Comparison of ENCODE assay signal across 12 cellular contexts in the genomic region with DNA sequence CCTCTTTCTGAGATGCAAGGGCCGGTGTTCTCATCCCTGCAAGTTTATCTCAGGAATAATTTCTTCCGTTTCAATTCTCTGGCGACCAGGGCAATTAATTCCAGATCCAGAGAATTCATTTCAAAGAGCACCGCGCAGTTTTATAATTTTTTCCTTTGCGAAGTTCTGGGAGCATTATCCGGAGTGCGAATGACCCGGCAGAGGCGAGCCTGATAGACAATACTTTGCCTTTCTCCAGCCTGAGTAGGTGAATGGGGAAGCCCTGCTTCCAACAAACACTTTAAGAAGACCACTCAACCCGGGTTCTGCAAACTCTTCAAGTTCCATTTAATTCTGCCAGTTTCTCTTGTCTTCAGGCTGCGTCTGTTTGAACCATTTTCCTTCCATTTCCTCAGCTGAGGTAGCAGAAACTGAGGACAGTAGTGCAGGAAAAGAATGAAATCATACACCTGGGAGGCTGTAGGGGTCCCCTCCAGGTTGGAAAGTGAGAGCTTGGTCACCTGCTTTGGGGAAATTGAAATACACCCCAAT. TPM values are rescaled to one million over a fixed set of nuclear protein-coding genes. Genes with fewer than 3 reads are reported as not detected.
DNase-seq lines count a peak whose midpoint lies in the region; TF ChIP-seq lines count a peak whose summit lies in the region.
"Had no signal": no experiment of that assay in that cellular context is flagged by ENCODE, and none has a peak within 500 bp of the region (broad histone marks: within the 10 kb centered on the region; RNA-seq: fewer than 3 reads in every experiment).

No MANE protein-coding gene starts in this region.

- 8 to 9% (median 8%) methylated on average over 12 of the region's 12 CpGs for WGBS in stomach, 5 donors

- H3K4me3 ChIP-seq in HUES6 (ENCODE audit: low read depth, low read length) (peak overlapping the region; percentile 82), muscle layer of duodenum (ENCODE audit: low read depth in 1 of 2, low read length in 2 of 2) (peak overlapping the region; percentile 34 to 72), stomach (peak overlapping the region in 3 of 4 donors; percentile 40 to 58 (median 51))

- peaks cover 99% of the 10 kb centered on the region for H3K27me3 ChIP-seq in HUES6 (ENCODE audit: control insufficient read depth, insufficient read depth, low read length)
- H3K27me3 ChIP-seq in muscle layer of duodenum (ENCODE audit: low read depth, low read length): peaks cover 76% of the 10 kb centered on the region
- peaks cover 24 to 100% (median 88%) of the 10 kb centered on the region in 3 donors for H3K27me3 ChIP-seq in stomach

- H3K9me3 ChIP-seq in HUES6 (ENCODE audit: control insufficient read depth, insufficient read depth, low read depth, low read length) (no peaks in the 10 kb centered on the region), muscle layer of duodenum (ENCODE audit: control insufficient read depth in 1 of 2, low read length in 2 of 2) (peaks cover 0 to 8% of the 10 kb centered on the region in 2 donors), stomach (peaks cover 0 to 10% (median 0%) of the 10 kb centered on the region in 4 donors)
- H3K9me3 ChIP-seq: Caco-2, esophagus squamous epithelium had no signal

- no peaks in the 10 kb centered on the region for H3K36me3 ChIP-seq in HUES6 (ENCODE audit: control insufficient read depth, insufficient read depth, low read length)
- H3K36me3 ChIP-seq in muscle layer of duodenum (ENCODE audit: control insufficient read depth in 1 of 2, insufficient read depth in 2 of 2, low read length in 2 of 2): no peaks in the 10 kb centered on the region
- no peaks in the 10 kb centered on the region for H3K36me3 ChIP-seq in stomach
- H3K36me3 ChIP-seq: esophagus squamous epithelium had no signal

- peaks cover 42% of the 10 kb centered on the region for H3K4me1 Mint-ChIP-seq in brain

- no peak for TF ChIP-seq POLR2A in stomach (IDR thresholded peaks at IDR 0.05)

- H3K9ac ChIP-seq in HUES6 (ENCODE audit: low read length): no peak overlapping the region

- no peak overlapping the region for H3K27ac Mint-ChIP-seq in brain

- peak overlapping the region; percentile 79 to 92 (median 86) for H3K4me3 Mint-ChIP-seq in brain

- peaks cover 0 to 9% (median 3%) of the 10 kb centered on the region in 5 experiments for H3K9me3 Mint-ChIP-seq in brain

- peaks cover 96% of the 10 kb centered on the region for H3K27me3 Mint-ChIP-seq in brain

- H3K27ac ChIP-seq in HUES6 (ENCODE audit: low read depth, low read length): no peak overlapping the region
- no peak overlapping the region for H3K27ac ChIP-seq in muscle layer of duodenum (ENCODE audit: low read length)
- H3K27ac ChIP-seq in stomach: no peak overlapping the region
- H3K27ac ChIP-seq: esophagus squamous epithelium had no signal

- no peak for DNase-seq in stomach
- DNase-seq in COLO668 (lab: John Stamatoyannopoulos, UW; ENCODE audit: unreplicated experiment): no peak
- DNase-seq in NK-92 treated with Interleukin-12 subunit alpha and Interleukin-12 subunit beta, amount 100 ng/mL, for 24 hours (lab: John Stamatoyannopoulos, UW): no peak
- DNase-seq in NOMO-1 treated with dmso at 0.1 percent for 144 hours (lab: John Stamatoyannopoulos, UW; ENCODE audit: unreplicated experiment): no peak
- DNase-seq: esophagus squamous epithelium; NCI-H226; stimulated activated CD4-positive, alpha-beta T cell treated with anti-CD3 and anti-CD28 coated beads, Interleukin-2, amount 100 ng/mL, for 48 hours had no signal

- TF ChIP-seq CTCF in brain (conservative IDR thresholded peaks at IDR 0.05): no peak
- no peak for TF ChIP-seq CTCF in stomach (IDR thresholded peaks at IDR 0.05)

- no peak for TF ChIP-seq EP300 in stomach (IDR thresholded peaks at IDR 0.05)

- peaks cover 19% of the 10 kb centered on the region for H3K36me3 Mint-ChIP-seq in brain

- intact Hi-C loops in stomach (cut with DNase I; ENCODE audit: low total_unique reads): no loop called here

- H3K4me1 ChIP-seq in HUES6 (ENCODE audit: control insufficient read depth, insufficient read depth, low read length) (peaks cover 4% of the 10 kb centered on the region; the same call in 1 of the 2 replicates), muscle layer of duodenum (ENCODE audit: control insufficient read depth in 1 of 2, insufficient read depth in 2 of 2, low read length in 2 of 2) (peaks cover 0 to 32% of the 10 kb centered on the region in 2 donors), stomach (peaks cover 30 to 44% (median 35%) of the 10 kb centered on the region in 4 donors)
- H3K4me1 ChIP-seq: Caco-2 had no signal

RNA-seq across cellular contexts. Expression of a gene that starts 1.0 kb away (rescaled TPM):
- polyA plus RNA-seq in brain (ENCODE audit: insufficient read depth, low read depth, low replicate concordance) (not detected), stomach (not detected)
- 1 to 10 TPM in 1 of 5 donors, not detected in 4; 1.2 TPM for total RNA-seq in stomach
- total RNA-seq: Caco-2; esophagus squamous epithelium; T-helper 2 cell treated with Interferon-gamma antibody and Interleukin-4, amounts not matched to agents 100 ng/mL and 5 ng/mL, for 36 hours had no signal
